In genomic region chr2:203972066-203972465, GRCh38 we compare ENCODE assay signal across 18 cellular contexts.
DNase-seq lines count a peak whose midpoint lies in the region; ATAC-seq and TF ChIP-seq lines count a peak whose summit lies in the region.
"Had no signal": no experiment of that assay in that cellular context is flagged by ENCODE, and none has a peak within 500 bp of the region (broad histone marks: within the 10 kb centered on the region; RNA-seq: fewer than 3 reads in every experiment).

No MANE protein-coding gene starts in this region.

- peak; percentile 68 for ATAC-seq in GM18861 (IDR thresholded peaks at IDR 0.05; ENCODE audit: unreplicated experiment)
- ATAC-seq in GM21447 (IDR thresholded peaks at IDR 0.05; ENCODE audit: unreplicated experiment): peak; percentile 67
- ATAC-seq in HG03135 (IDR thresholded peaks at IDR 0.05; ENCODE audit: unreplicated experiment): peak; percentile 44
- no peak for ATAC-seq in GM18519 (IDR thresholded peaks at IDR 0.05; ENCODE audit: low FRiP score, unreplicated experiment)
- ATAC-seq: activated CD8-positive, alpha-beta memory T cell treated with anti-CD3 and anti-CD28 coated beads, Interleukin-2, amount 10 ng/mL, durations not matched to agents 7 days and 5 days; GM23338 had no signal

- DNase-seq in coronary artery (ENCODE audit: low spot score): no peak
- DNase-seq in NCI-H1092 treated with DMSO at 0.1 percent for 48 hours (lab: John Stamatoyannopoulos, UW): no peak
- DNase-seq in activated CD4-positive, alpha-beta T cell treated with anti-CD3 and anti-CD28 coated beads for 48 hours: no peak
- DNase-seq in activated CD4-positive, CD25-positive, alpha-beta regulatory T cell treated with anti-CD3 and anti-CD28 coated beads, Interleukin-2, amount 50 U/mL, for 72 hours: no peak
- DNase-seq: activated CD4-positive, alpha-beta T cell treated with anti-CD3 and anti-CD28 coated beads for 1 hour; activated CD8-positive, alpha-beta memory T cell treated with anti-CD3 and anti-CD28 coated beads, Interleukin-2, amount 10 ng/mL, durations not matched to agents 7 days and 5 days; activated gamma-delta T cell; caudate nucleus; erythroblast; IMR-90; Peyer's patch; SK-N-SH had no signal

- no peak for TF ChIP-seq CTCF in coronary artery (IDR thresholded peaks at IDR 0.05)

- no peak overlapping the region for H3K4me3 ChIP-seq in coronary artery
- H3K4me3 ChIP-seq: GM23338, neural progenitor cell, Peyer's patch had no signal

- H3K27ac ChIP-seq in coronary artery: peak overlapping the region; percentile 40 to 73
- H3K27ac ChIP-seq: neural progenitor cell, Peyer's patch had no signal
